Comparison of ENCODE assay signal across 1 cellular context in genomic region chr1:149873060-149873459, GRCh38. TPM values are rescaled to one million over a fixed set of nuclear protein-coding genes. Genes with fewer than 3 reads are reported as not detected.
"Had no signal": no experiment of that assay in that cellular context is flagged by ENCODE, and none has a peak within 500 bp of the region (broad histone marks: within the 10 kb centered on the region; RNA-seq: fewer than 3 reads in every experiment).

No MANE protein-coding gene starts in this region.

RNA-seq across cellular contexts. Expression of gene SV2A, which starts 44.6 kb away (rescaled TPM):
- total RNA-seq: HT-29 had no signal
